Comparison of ENCODE assay signal across 10 cellular contexts in the genomic region with DNA sequence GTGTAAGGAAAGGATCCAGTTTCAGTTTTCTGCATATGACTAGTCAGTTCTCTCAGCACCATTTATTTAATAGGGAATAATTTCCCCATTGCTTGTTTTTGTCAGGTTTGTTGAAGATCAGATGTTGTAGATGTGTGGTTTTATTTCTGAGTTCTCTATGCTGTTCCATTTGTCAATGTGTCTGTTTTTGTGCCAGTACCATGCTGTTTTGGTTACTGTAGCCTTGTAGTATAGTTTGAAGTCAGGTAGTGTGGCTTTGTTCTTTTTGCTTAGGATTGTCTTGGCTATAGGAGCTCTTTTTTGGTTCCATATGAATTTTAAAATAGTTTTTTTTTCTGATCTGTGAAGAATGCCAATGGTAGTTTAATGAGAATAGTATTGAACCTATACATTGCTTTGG. TPM values are rescaled to one million over a fixed set of nuclear protein-coding genes. Genes with fewer than 3 reads are reported as not detected.
"Had no signal": no experiment of that assay in that cellular context is flagged by ENCODE, and none has a peak within 500 bp of the region (broad histone marks: within the 10 kb centered on the region; RNA-seq: fewer than 3 reads in every experiment).

No MANE protein-coding gene starts in this region.

RNA-seq across cellular contexts. Expression of gene CCDC187, which starts 17.1 kb away (rescaled TPM):
- total RNA-seq: left cardiac atrium, left ventricle myocardium inferior, left ventricle myocardium superior, lung microvascular endothelial cell, mesenteric fat pad, myocyte had no signal
- polyA plus RNA-seq: immature natural killer cell; liver; mammary epithelial cell; naive thymus-derived CD4-positive, alpha-beta T cell had no signal
